Comparison of ENCODE assay signal across 8 cellular contexts in genomic region chr17:1365445-1366039, GRCh38. TPM values are rescaled to one million over a fixed set of nuclear protein-coding genes. Genes with fewer than 3 reads are reported as not detected.
DNase-seq lines count a peak whose midpoint lies in the region; ATAC-seq and TF ChIP-seq lines count a peak whose summit lies in the region.

No MANE protein-coding gene starts in this region.

- H3K9me3 Mint-ChIP-seq in brain: no peaks in the 10 kb centered on the region

- TF ChIP-seq CTCF in brain (conservative IDR thresholded peaks at IDR 0.05): peak; percentile 73 to 84

- peak overlapping the region in 4 of 5 experiments; percentile 28 to 72 (median 44) for H3K27ac Mint-ChIP-seq in brain

- no peak for ATAC-seq in HG03280 (IDR thresholded peaks at IDR 0.05; ENCODE audit: unreplicated experiment)

- H3K4me3 ChIP-seq in skeletal muscle cell (ENCODE audit: low read depth, low read length): no peak overlapping the region

- peaks cover 90% of the 10 kb centered on the region for H3K4me1 Mint-ChIP-seq in brain

- peak; percentile 17 to 26 for DNase-seq in activated CD8-positive, alpha-beta memory T cell treated with anti-CD3 and anti-CD28 coated beads for 1 hour (ENCODE audit: extremely low read depth in 1 of 2, low read depth in 1 of 2)
- no peak for DNase-seq in activated CD8-positive, alpha-beta memory T cell treated with anti-CD3 and anti-CD28 coated beads for 24 hours
- DNase-seq in NCI-H2081 (lab: John Stamatoyannopoulos, UW) (peak; percentile 54 to 64), T-helper 9 cell (peak; percentile 38), hypothalamus (lab: John Stamatoyannopoulos, UW) (peak in 29 of 51 donors; percentile 1 to 80 (median 29)), skeletal muscle cell (ENCODE audit: low read depth) (peak; percentile 43)

- no peaks in the 10 kb centered on the region for H3K27me3 Mint-ChIP-seq in brain

- peaks cover 44% of the 10 kb centered on the region for H3K36me3 Mint-ChIP-seq in brain

- H3K4me3 Mint-ChIP-seq in brain: peak overlapping the region; percentile 33 to 66 (median 63)

RNA-seq across cellular contexts. Expression of gene YWHAE, which starts 34.5 kb away (rescaled TPM):
- 1,200 TPM for polyA plus RNA-seq in brain (ENCODE audit: insufficient read depth, low read depth, low replicate concordance)
